ENCODE assay signal across 33 cellular contexts in the genomic region with DNA sequence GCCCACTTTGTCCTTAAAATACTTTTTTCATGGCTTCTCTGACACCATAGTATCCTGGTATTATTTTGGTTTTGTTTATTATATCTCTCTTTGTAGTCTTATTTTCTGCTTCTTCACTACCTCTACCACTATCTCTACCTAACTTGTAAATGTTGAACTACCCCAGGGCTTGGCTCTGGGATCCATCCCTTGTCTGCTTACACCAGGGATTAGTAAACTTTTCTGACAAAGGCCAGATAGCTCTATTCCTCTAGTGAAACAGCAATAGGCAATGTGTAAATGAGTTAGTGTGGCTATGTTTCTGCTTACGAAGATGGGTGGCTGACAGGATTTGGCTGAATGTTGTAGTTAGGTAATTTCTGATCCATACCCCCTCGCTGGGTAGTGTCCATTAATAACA.
"Had no signal": no experiment of that assay in that cellular context is flagged by ENCODE, and none has a peak within 500 bp of the region (broad histone marks: within the 10 kb centered on the region; RNA-seq: fewer than 3 reads in every experiment).

No MANE protein-coding gene starts in this region.

- ATAC-seq: activated CD8-positive, alpha-beta T cell treated with anti-CD3 and anti-CD28 coated beads for 36 hours; activated naive CD8-positive, alpha-beta T cell treated with anti-CD3 and anti-CD28 coated beads, Interleukin-2, amount 50 U/mL, for 24 hours; activated T-cell treated with anti-CD3 and anti-CD28 coated beads, Interleukin-2, amount 50 U/mL, for 4 hours; activated T-cell treated with anti-CD3 and anti-CD28 coated beads, Interleukin-2, amount 50 U/mL, for 72 hours; T-cell had no signal

- H3K4me1 Mint-ChIP-seq: activated naive CD4-positive, alpha-beta T cell treated with anti-CD3 and anti-CD28 coated beads, Interleukin-2, amount 10 ng/mL, durations not matched to agents 7 days and 5 days; activated naive CD4-positive, alpha-beta T cell treated with anti-CD3 and anti-CD28 coated beads, Interleukin-2, amount 50 U/mL, for 24 hours; activated naive CD8-positive, alpha-beta T cell treated with anti-CD3 and anti-CD28 coated beads, Interleukin-2, amount 50 U/mL, for 24 hours; brain had no signal

- H3K27ac ChIP-seq: ascending aorta, VCaP had no signal

- H3K27me3 ChIP-seq: ascending aorta had no signal

- H3K4me3 ChIP-seq: ascending aorta had no signal

- H3K27me3 Mint-ChIP-seq: activated B cell treated with CpG ODN at 0.5 μM for 24 hours; activated CD4-positive, alpha-beta memory T cell treated with anti-CD3 and anti-CD28 coated beads for 36 hours; activated CD4-positive, alpha-beta T cell treated with anti-CD3 and anti-CD28 coated beads, Interleukin-2, amount 10 ng/mL, durations not matched to agents 24 days and 14 days; activated CD8-positive, alpha-beta T cell treated with anti-CD3 and anti-CD28 coated beads for 36 hours; activated naive CD4-positive, alpha-beta T cell treated with anti-CD3 and anti-CD28 coated beads, Interleukin-2, amount 10 ng/mL, durations not matched to agents 7 days and 5 days; activated naive CD4-positive, alpha-beta T cell treated with anti-CD3 and anti-CD28 coated beads, Interleukin-2, amount 50 U/mL, for 24 hours; activated naive CD8-positive, alpha-beta T cell; activated naive CD8-positive, alpha-beta T cell treated with anti-CD3 and anti-CD28 coated beads, Interleukin-2, amount 10 ng/mL, durations not matched to agents 7 days and 5 days; activated naive CD8-positive, alpha-beta T cell treated with anti-CD3 and anti-CD28 coated beads, Interleukin-2, amount 50 U/mL, for 24 hours; brain; central memory CD8-positive, alpha-beta T cell; T-cell had no signal

- DNase-seq: activated B cell treated with CpG ODN at 0.5 μM for 24 hours; activated CD4-positive, alpha-beta memory T cell treated with anti-CD3 and anti-CD28 coated beads for 36 hours; activated CD4-positive, alpha-beta T cell treated with anti-CD3 and anti-CD28 coated beads for 4 hours; activated CD4-positive, alpha-beta T cell treated with anti-CD3 and anti-CD28 coated beads, Interleukin-2, amount 10 ng/mL, durations not matched to agents 24 days and 14 days; activated CD4-positive, alpha-beta T cell treated with anti-CD3 and anti-CD28 coated beads, Interleukin-2, amount 50 U/mL, for 1 hour; activated CD4-positive, alpha-beta T cell treated with anti-CD3 and anti-CD28 coated beads, Interleukin-2, amount 50 U/mL, for 4 hours; activated CD4-positive, CD25-positive, alpha-beta regulatory T cell treated with anti-CD3 and anti-CD28 coated beads, Interleukin-2, amount 50 U/mL, for 72 hours; activated CD8-positive, alpha-beta memory T cell treated with anti-CD3 and anti-CD28 coated beads, Interleukin-2, amount 50 U/mL, for 4 hours; activated CD8-positive, alpha-beta T cell treated with anti-CD3 and anti-CD28 coated beads for 36 hours; activated effector memory CD4-positive, alpha-beta T cell treated with Interleukin-2 at 50 U/mL for 16 hours; activated gamma-delta T cell; activated naive CD4-positive, alpha-beta T cell treated with anti-CD3 and anti-CD28 coated beads, Interleukin-2, amount 10 ng/mL, durations not matched to agents 7 days and 5 days; activated naive CD4-positive, alpha-beta T cell treated with Interleukin-2 at 50 U/mL for 16 hours; activated naive CD8-positive, alpha-beta T cell treated with anti-CD3 and anti-CD28 coated beads, Interleukin-2, amount 10 ng/mL, durations not matched to agents 7 days and 5 days; activated naive CD8-positive, alpha-beta T cell treated with anti-CD3 and anti-CD28 coated beads, Interleukin-2, amount 50 U/mL, for 24 hours; activated T-cell treated with anti-CD3 and anti-CD28 coated beads for 4 hours; activated T-cell treated with anti-CD3 and anti-CD28 coated beads, Interleukin-2, amount 50 U/mL, for 1 hour; activated T-cell treated with anti-CD3 and anti-CD28 coated beads, Interleukin-2, amount 50 U/mL, for 4 hours; activated T-cell treated with anti-CD3 and anti-CD28 coated beads, Interleukin-2, amount 50 U/mL, for 72 hours; amygdala; anterior cingulate cortex; T-cell; T-helper 2 cell; T-helper 9 cell had no signal

- H3K4me1 ChIP-seq: ascending aorta had no signal

- H3K9me3 Mint-ChIP-seq: central memory CD8-positive, alpha-beta T cell had no signal

- H3K4me3 Mint-ChIP-seq: activated B cell treated with CpG ODN at 0.5 μM for 24 hours; activated CD4-positive, alpha-beta memory T cell treated with anti-CD3 and anti-CD28 coated beads for 36 hours; activated CD4-positive, alpha-beta T cell treated with anti-CD3 and anti-CD28 coated beads, Interleukin-2, amount 10 ng/mL, durations not matched to agents 24 days and 14 days; activated CD8-positive, alpha-beta T cell treated with anti-CD3 and anti-CD28 coated beads for 36 hours; activated naive CD4-positive, alpha-beta T cell treated with anti-CD3 and anti-CD28 coated beads, Interleukin-2, amount 10 ng/mL, durations not matched to agents 7 days and 5 days; activated naive CD4-positive, alpha-beta T cell treated with anti-CD3 and anti-CD28 coated beads, Interleukin-2, amount 50 U/mL, for 24 hours; activated naive CD8-positive, alpha-beta T cell; activated naive CD8-positive, alpha-beta T cell treated with anti-CD3 and anti-CD28 coated beads, Interleukin-2, amount 10 ng/mL, durations not matched to agents 7 days and 5 days; activated naive CD8-positive, alpha-beta T cell treated with anti-CD3 and anti-CD28 coated beads, Interleukin-2, amount 50 U/mL, for 24 hours; activated T-cell treated with anti-CD3 and anti-CD28 coated beads, Interleukin-2, amount 50 U/mL, for 4 hours; activated T-cell treated with anti-CD3 and anti-CD28 coated beads, Interleukin-2, amount 50 U/mL, for 72 hours; activated T-helper 1 cell treated with anti-CD3 and anti-CD28 coated beads, Interleukin-12 subunit alpha, Interleukin-12 subunit beta, Interleukin-2, Interleukin-4 antibody, amounts not matched to agents 30 ng/mL and 10 ng/mL and 1 ng/mL, durations not matched to agents 14 hours and 24 hours and 36 hours; brain; central memory CD8-positive, alpha-beta T cell; T-cell; T-helper 2 cell treated with Interferon-gamma antibody and Interleukin-4, amounts not matched to agents 5 μg/mL and 100 μg/mL, for 36 hours had no signal

- H3K27ac Mint-ChIP-seq: activated B cell treated with CpG ODN at 0.5 μM for 24 hours; activated CD4-positive, alpha-beta memory T cell treated with anti-CD3 and anti-CD28 coated beads for 36 hours; activated CD4-positive, alpha-beta T cell treated with anti-CD3 and anti-CD28 coated beads, Interleukin-2, amount 10 ng/mL, durations not matched to agents 24 days and 14 days; activated CD8-positive, alpha-beta T cell treated with anti-CD3 and anti-CD28 coated beads for 36 hours; activated naive CD4-positive, alpha-beta T cell treated with anti-CD3 and anti-CD28 coated beads, Interleukin-2, amount 10 ng/mL, durations not matched to agents 7 days and 5 days; activated naive CD4-positive, alpha-beta T cell treated with anti-CD3 and anti-CD28 coated beads, Interleukin-2, amount 50 U/mL, for 24 hours; activated naive CD8-positive, alpha-beta T cell; activated naive CD8-positive, alpha-beta T cell treated with anti-CD3 and anti-CD28 coated beads, Interleukin-2, amount 10 ng/mL, durations not matched to agents 7 days and 5 days; activated naive CD8-positive, alpha-beta T cell treated with anti-CD3 and anti-CD28 coated beads, Interleukin-2, amount 50 U/mL, for 24 hours; activated T-cell treated with anti-CD3 and anti-CD28 coated beads, Interleukin-2, amount 50 U/mL, for 72 hours; activated T-helper 1 cell treated with anti-CD3 and anti-CD28 coated beads, Interleukin-12 subunit alpha, Interleukin-12 subunit beta, Interleukin-2, Interleukin-4 antibody, amounts not matched to agents 30 ng/mL and 10 ng/mL and 1 ng/mL, durations not matched to agents 14 hours and 24 hours and 36 hours; activated T-helper 2 cell treated with anti-CD3 and anti-CD28 coated beads, Interferon-gamma antibody, Interleukin-2, Interleukin-4, amounts not matched to agents 10 μg/mL and 5 μg/mL and 100 μg/mL, durations not matched to agents 14 hours and 24 hours and 36 hours; brain; T-cell; T-helper 2 cell treated with Interferon-gamma antibody and Interleukin-4, amounts not matched to agents 5 μg/mL and 100 μg/mL, for 36 hours had no signal
